Comparison of ENCODE assay signal across 12 cellular contexts in genomic region chr14:77307099-77307496, GRCh38. TPM values are rescaled to one million over a fixed set of nuclear protein-coding genes. Genes with fewer than 3 reads are reported as not detected.
DNase-seq lines count a peak whose midpoint lies in the region; TF ChIP-seq lines count a peak whose summit lies in the region.
"Had no signal": no experiment of that assay in that cellular context is flagged by ENCODE, and none has a peak within 500 bp of the region (broad histone marks: within the 10 kb centered on the region; RNA-seq: fewer than 3 reads in every experiment).

No MANE protein-coding gene starts in this region.

- no TSS peak for BruUV-seq in MCF 10A (replicated peaks; lab: Mats Ljungman, UMichigan)

- POLR2A ChIA-PET in MCF 10A (lab: Yijun Ruan, JAX): interaction anchor here (0.6 to 0.7 kb wide), 2 partner anchors 116 to 372 kb away, joined by 3 read pairs; no protein-coding TSS in a partner anchor

- H3K27ac ChIP-seq in substantia nigra (ENCODE audit: low read depth, low read length, poor library complexity, severe bottlenecking): peak overlapping the region; percentile 97

- H3K4me3 Mint-ChIP-seq in MCF 10A (ENCODE audit: unreplicated experiment): no peak overlapping the region
- H3K4me3 Mint-ChIP-seq: immature natural killer cell; T-helper 2 cell treated with Interferon-gamma antibody and Interleukin-4, amounts not matched to agents 5 μg/mL and 100 μg/mL, for 36 hours had no signal

- no peak for TF ChIP-seq CTCF in MCF 10A (IDR thresholded peaks at IDR 0.05; ENCODE audit: unreplicated experiment)

- H3K27ac Mint-ChIP-seq in MCF 10A (ENCODE audit: low read depth, unreplicated experiment): peak overlapping the region; percentile 67
- H3K27ac Mint-ChIP-seq: immature natural killer cell; T-helper 2 cell treated with Interferon-gamma antibody and Interleukin-4, amounts not matched to agents 5 μg/mL and 100 μg/mL, for 36 hours had no signal

- intact Hi-C loops in MCF 10A (cut with micrococcal nuclease): loop anchor here (10.0 kb wide), 1 partner anchor 432 kb away; no protein-coding TSS in a partner anchor

- DNase-seq in NCI-H1694 (lab: John Stamatoyannopoulos, UW): peak; percentile 73
- no peak for DNase-seq in MCF 10A (ENCODE audit: unreplicated experiment)
- peak; percentile 87 for DNase-seq in medulla oblongata (ENCODE audit: extremely low spot score)
- peak in 45 of 49 donors; percentile 14 to 80 (median 62) for DNase-seq in substantia nigra (lab: John Stamatoyannopoulos, UW)
- DNase-seq in 8988T: no peak
- DNase-seq in activated CD4-positive, alpha-beta T cell treated with anti-CD3 and anti-CD28 coated beads for 48 hours: no peak
- DNase-seq in effector CD4-positive, alpha-beta T cell: no peak
- no peak for DNase-seq in stimulated activated CD4-positive, alpha-beta T cell treated with anti-CD3 and anti-CD28 coated beads, Interleukin-4, amount 100 ng/mL, for 1 hour
- DNase-seq: immature natural killer cell; stimulated activated CD4-positive, alpha-beta T cell treated with anti-CD3 and anti-CD28 coated beads, Interleukin-12 subunit alpha, Interleukin-12 subunit beta, amount 100 ng/mL, for 4 hours; stimulated activated naive CD4-positive, alpha-beta T cell had no signal

- no peaks in the 10 kb centered on the region for H3K36me3 Mint-ChIP-seq in MCF 10A (ENCODE audit: insufficient read depth, unreplicated experiment)

- peaks cover 49% of the 10 kb centered on the region for H3K4me1 Mint-ChIP-seq in MCF 10A (ENCODE audit: insufficient read depth, unreplicated experiment)
- H3K4me1 Mint-ChIP-seq: immature natural killer cell had no signal

- no peaks in the 10 kb centered on the region for H3K9me3 Mint-ChIP-seq in MCF 10A (ENCODE audit: unreplicated experiment)
- H3K9me3 Mint-ChIP-seq: immature natural killer cell; T-helper 2 cell treated with Interferon-gamma antibody and Interleukin-4, amounts not matched to agents 5 μg/mL and 100 μg/mL, for 36 hours had no signal

- H3K27me3 Mint-ChIP-seq in MCF 10A (ENCODE audit: insufficient read depth, unreplicated experiment): no peaks in the 10 kb centered on the region

- CTCF ChIA-PET in MCF 10A (lab: Yijun Ruan, JAX): interaction anchor here (1.4 to 1.8 kb wide), 2 partner anchors 8 to 152 kb away, joined by 5 to 23 read pairs; no protein-coding TSS in a partner anchor

RNA-seq across cellular contexts. Expression of gene POMT2, which starts 13.6 kb away (rescaled TPM):
- 32.1 and 33.0 TPM in 2 replicates for total RNA-seq in MCF 10A (2022)

RNA-seq across cellular contexts. Expression of gene GSTZ1, which starts 13.7 kb away (rescaled TPM):
- total RNA-seq in MCF 10A (2022): 36.8 and 40.1 TPM in 2 replicates

RNA-seq across cellular contexts. Expression of gene NGB, which starts 36.1 kb away (rescaled TPM):
- not detected in 2 replicates for total RNA-seq in MCF 10A (2022)

Comparison
In these comparisons a context has a peak if more than half of its experiments do, and no peak if none do; other contexts are left out.
1. DNase-seq: peak in NCI-H1694 (single experiment), medulla oblongata (single experiment) and substantia nigra (45 of 49); none in MCF 10A (single experiment), 8988T (single experiment), activated CD4-positive, alpha-beta T cell treated with anti-CD3 and anti-CD28 coated beads for 48 hours (single experiment), effector CD4-positive, alpha-beta T cell (single experiment) and stimulated activated CD4-positive, alpha-beta T cell treated with anti-CD3 and anti-CD28 coated beads, Interleukin-4, amount 100 ng/mL, for 1 hour (single experiment).